Comparison of ENCODE assay signal across 24 cellular contexts in the genomic region with DNA sequence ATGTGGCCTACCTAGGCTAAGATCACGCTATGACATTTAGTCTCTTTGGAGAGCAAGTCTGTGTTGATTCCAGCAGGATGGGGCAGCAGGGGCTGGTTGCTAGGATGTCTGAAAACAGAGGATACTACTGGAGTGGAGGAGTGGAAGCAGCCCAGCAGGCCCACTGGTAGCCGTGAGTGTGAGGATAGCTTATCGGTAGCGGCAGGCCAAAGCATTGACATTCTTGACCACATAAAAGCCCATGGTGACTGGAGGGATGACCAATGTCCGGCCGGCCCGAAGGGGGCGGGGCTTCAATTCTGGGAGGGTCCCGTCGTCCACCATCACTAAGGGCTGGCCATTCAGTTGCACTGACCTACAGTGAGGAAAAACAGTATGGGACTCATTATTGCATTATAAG.
"Had no signal": no experiment of that assay in that cellular context is flagged by ENCODE, and none has a peak within 500 bp of the region (broad histone marks: within the 10 kb centered on the region; RNA-seq: fewer than 3 reads in every experiment).

No MANE protein-coding gene starts in this region.

- H3K27ac Mint-ChIP-seq: activated B cell treated with CpG ODN at 0.5 μM for 24 hours; activated CD8-positive, alpha-beta T cell treated with anti-CD3 and anti-CD28 coated beads for 36 hours; activated naive CD8-positive, alpha-beta T cell; activated T-helper 1 cell treated with anti-CD3 and anti-CD28 coated beads, Interleukin-12 subunit alpha, Interleukin-12 subunit beta, Interleukin-2, Interleukin-4 antibody, amounts not matched to agents 30 ng/mL and 10 ng/mL and 1 ng/mL, durations not matched to agents 14 hours and 24 hours and 36 hours; activated T-helper 2 cell treated with anti-CD3 and anti-CD28 coated beads, Interferon-gamma antibody, Interleukin-2, Interleukin-4, amounts not matched to agents 10 μg/mL and 5 μg/mL and 100 μg/mL, durations not matched to agents 14 hours and 24 hours and 36 hours had no signal

- H3K4me1 Mint-ChIP-seq: activated B cell treated with CpG ODN at 0.5 μM for 24 hours had no signal

- DNase-seq: activated B cell treated with CpG ODN at 0.5 μM for 24 hours; activated CD4-positive, alpha-beta T cell treated with anti-CD3 and anti-CD28 coated beads for 48 hours; activated CD4-positive, alpha-beta T cell treated with anti-CD3 and anti-CD28 coated beads, Interleukin-2, amount 50 U/mL, for 1 hour; activated CD4-positive, alpha-beta T cell treated with anti-CD3 and anti-CD28 coated beads, Interleukin-2, amount 50 U/mL, for 48 hours; activated CD8-positive, alpha-beta memory T cell treated with anti-CD3 and anti-CD28 coated beads for 24 hours; activated CD8-positive, alpha-beta T cell treated with anti-CD3 and anti-CD28 coated beads for 36 hours; activated gamma-delta T cell; activated naive CD4-positive, alpha-beta T cell treated with anti-CD3 and anti-CD28 coated beads, Interleukin-2, amount 50 U/mL, for 16 hours; activated naive CD4-positive, alpha-beta T cell treated with Interleukin-2 at 50 U/mL for 16 hours; activated T-cell treated with anti-CD3 and anti-CD28 coated beads, Interleukin-2, amount 50 U/mL, for 4 hours; amniotic stem cell; anterior cingulate cortex; brain microvascular endothelial cell; caudate nucleus; effector CD8-positive, alpha-beta T cell; foreskin fibroblast; head of caudate nucleus; T-helper 2 cell; WERI-Rb-1 had no signal

- H3K27me3 ChIP-seq: brain microvascular endothelial cell had no signal

- ATAC-seq: activated CD4-positive, CD25-positive, alpha-beta regulatory T cell treated with anti-CD3 and anti-CD28 coated beads, Interleukin-2, amount 50 U/mL, for 24 hours; activated CD8-positive, alpha-beta T cell treated with anti-CD3 and anti-CD28 coated beads for 36 hours; activated T-cell treated with anti-CD3 and anti-CD28 coated beads, Interleukin-2, amount 50 U/mL, for 4 hours had no signal

- H3K4me3 Mint-ChIP-seq: activated B cell treated with CpG ODN at 0.5 μM for 24 hours; activated CD8-positive, alpha-beta T cell treated with anti-CD3 and anti-CD28 coated beads for 36 hours; activated naive CD8-positive, alpha-beta T cell; activated T-cell treated with anti-CD3 and anti-CD28 coated beads, Interleukin-2, amount 50 U/mL, for 4 hours; activated T-helper 1 cell treated with anti-CD3 and anti-CD28 coated beads, Interleukin-12 subunit alpha, Interleukin-12 subunit beta, Interleukin-2, Interleukin-4 antibody, amounts not matched to agents 30 ng/mL and 10 ng/mL and 1 ng/mL, durations not matched to agents 14 hours and 24 hours and 36 hours had no signal

- H3K36me3 ChIP-seq: brain microvascular endothelial cell, WERI-Rb-1 had no signal

- H3K27ac ChIP-seq: brain microvascular endothelial cell, epithelial cell of prostate, WERI-Rb-1 had no signal

- H3K36me3 Mint-ChIP-seq: activated naive CD8-positive, alpha-beta T cell had no signal

- H3K9me3 Mint-ChIP-seq: activated B cell treated with CpG ODN at 0.5 μM for 24 hours; activated CD8-positive, alpha-beta T cell treated with anti-CD3 and anti-CD28 coated beads for 36 hours; activated T-cell treated with anti-CD3 and anti-CD28 coated beads, Interleukin-2, amount 50 U/mL, for 4 hours; activated T-helper 1 cell treated with anti-CD3 and anti-CD28 coated beads, Interleukin-12 subunit alpha, Interleukin-12 subunit beta, Interleukin-2, Interleukin-4 antibody, amounts not matched to agents 30 ng/mL and 10 ng/mL and 1 ng/mL, durations not matched to agents 14 hours and 24 hours and 36 hours; activated T-helper 2 cell treated with anti-CD3 and anti-CD28 coated beads, Interferon-gamma antibody, Interleukin-2, Interleukin-4, amounts not matched to agents 10 μg/mL and 5 μg/mL and 100 μg/mL, durations not matched to agents 14 hours and 24 hours and 36 hours had no signal
